Comparison of ENCODE assay signal across 14 cellular contexts in genomic region chr11:28835790-28836189, GRCh38.
DNase-seq lines count a peak whose midpoint lies in the region; FAIRE-seq and TF ChIP-seq lines count a peak whose summit lies in the region.
"Had no signal": no experiment of that assay in that cellular context is flagged by ENCODE, and none has a peak within 500 bp of the region (broad histone marks: within the 10 kb centered on the region; RNA-seq: fewer than 3 reads in every experiment).

No MANE protein-coding gene starts in this region.

- peaks cover 41% of the 10 kb centered on the region for H3K4me1 ChIP-seq in HUES64 (ENCODE audit: insufficient read depth, low read length)
- H3K4me1 ChIP-seq: Peyer's patch had no signal

- H3K4me3 ChIP-seq in HUES64 (ENCODE audit: low read length) (no peak overlapping the region), brain microvascular endothelial cell (ENCODE audit: low read depth, low read length) (no peak overlapping the region)
- H3K4me3 ChIP-seq: Peyer's patch had no signal

- no peak for TF ChIP-seq CTCF in brain microvascular endothelial cell (IDR thresholded peaks at IDR 0.05; ENCODE audit: low read depth, low read length, missing control alignments)

- H3K27ac ChIP-seq in HUES64 (ENCODE audit: low read depth, low read length) (peak overlapping the region; percentile 24; the same call in 1 of the 2 replicates), brain microvascular endothelial cell (peak overlapping the region; percentile 97)
- H3K27ac ChIP-seq: Peyer's patch had no signal

- WGBS in HUES64, result 95% methylated on average over 2 of the region's 3 CpGs

- FAIRE-seq in frontal cortex (lab: Jason Lieb, UNC), result no peak
- FAIRE-seq in urothelium cell line (lab: Jason Lieb, UNC), result no peak

- no peak overlapping the region for H3K9ac ChIP-seq in HUES64 (ENCODE audit: low read depth, low read length)

- peak; percentile 15 for DNase-seq in COLO829 (ENCODE audit: low spot score)
- peak; percentile 38 for DNase-seq in brain microvascular endothelial cell
- peak; percentile 77 for DNase-seq in kidney tubule cell (ENCODE audit: low spot score)
- DNase-seq in DMS153 (lab: John Stamatoyannopoulos, UW), result no peak
- DNase-seq in frontal cortex (ENCODE audit: low spot score in 2 of 2), result no peak
- no peak for DNase-seq in Ammon's horn (ENCODE audit: low spot score)
- DNase-seq in urothelium cell line (ENCODE audit: low spot score), result no peak
- DNase-seq: activated CD4-positive, alpha-beta T cell treated with anti-CD3 and anti-CD28 coated beads, Interleukin-2, amount 50 U/mL, for 1 hour; erythroblast; GF-D8; Peyer's patch; stimulated activated CD4-positive, alpha-beta T cell treated with anti-CD3 and anti-CD28 coated beads, Interleukin-4, amount 100 ng/mL, for 24 hours; stimulated activated naive CD4-positive, alpha-beta T cell had no signal

- H3K27me3 ChIP-seq in HUES64 (ENCODE audit: insufficient read depth, low read length) (no peaks in the 10 kb centered on the region), brain microvascular endothelial cell (replicated peaks) (no peaks in the 10 kb centered on the region)
- H3K27me3 ChIP-seq: Peyer's patch had no signal

- H3K36me3 ChIP-seq in HUES64 (ENCODE audit: insufficient read depth, low read length) (no peaks in the 10 kb centered on the region), brain microvascular endothelial cell (replicated peaks) (no peaks in the 10 kb centered on the region)
- H3K36me3 ChIP-seq: Peyer's patch had no signal

- H3K9me3 ChIP-seq in HUES64 (ENCODE audit: insufficient read depth, low read depth, low read length), result no peaks in the 10 kb centered on the region
- H3K9me3 ChIP-seq: Peyer's patch had no signal

- in situ Hi-C loops in brain microvascular endothelial cell (cut with HindIII; ENCODE audit: low pct_ligation_motif_present, low sequenced_read_pairs), result no loop called here

Comparison
In these comparisons a context has a peak if more than half of its experiments do, and no peak if none do; other contexts are left out.
1. DNase-seq: peak in COLO829 (single experiment), brain microvascular endothelial cell (single experiment) and kidney tubule cell (single experiment); none in DMS153 (single experiment), frontal cortex (0 of 2), Ammon's horn (single experiment) and urothelium cell line (single experiment).